ENCODE assay signal across 9 cellular contexts in the genomic region with DNA sequence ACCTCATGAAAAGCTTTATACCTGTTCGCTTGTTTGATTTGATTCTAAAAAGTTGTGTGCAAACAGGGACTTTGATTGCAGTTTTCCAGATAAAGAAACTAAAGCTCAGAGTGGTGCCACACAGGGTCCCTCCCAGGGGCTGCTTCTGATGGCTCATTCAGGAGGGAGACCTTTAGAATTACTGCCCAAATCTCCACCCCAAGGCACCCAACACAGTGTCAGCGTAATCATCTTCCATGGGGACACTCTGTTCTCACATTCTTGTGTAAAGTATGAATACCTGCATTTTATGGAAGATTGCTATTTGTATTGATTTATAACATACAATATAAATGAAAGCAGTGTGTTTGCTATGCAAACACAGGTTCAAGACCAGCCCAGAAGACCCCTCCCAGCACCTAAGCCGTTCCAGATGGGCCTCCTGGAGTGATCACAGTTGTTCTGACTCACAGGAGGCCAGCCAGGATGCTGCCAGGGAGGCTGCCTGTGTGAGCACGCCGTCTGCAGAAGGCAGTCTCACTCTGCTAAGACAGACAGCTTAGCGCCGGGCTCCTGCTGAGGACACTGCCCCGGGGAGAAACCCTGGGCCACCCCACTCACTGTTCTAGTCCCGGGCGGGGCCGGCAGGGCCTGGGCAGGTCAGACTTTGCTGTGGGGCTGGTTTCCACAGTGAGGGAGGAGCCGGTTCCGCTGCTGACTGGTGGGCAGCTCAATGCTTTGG.
DNase-seq lines count a peak whose midpoint lies in the region; ATAC-seq and TF ChIP-seq lines count a peak whose summit lies in the region.
"Had no signal": no experiment of that assay in that cellular context is flagged by ENCODE, and none has a peak within 500 bp of the region (broad histone marks: within the 10 kb centered on the region; RNA-seq: fewer than 3 reads in every experiment).

No MANE protein-coding gene starts in this region.

- no peak for TF ChIP-seq POLR2A in sigmoid colon (IDR thresholded peaks at IDR 0.05)

- TF ChIP-seq EP300 in sigmoid colon (IDR thresholded peaks at IDR 0.05), result no peak

- 7 to 45% methylated on average over 13 of the region's 13 CpGs for WGBS in sigmoid colon, 2 donors

- H3K27me3 ChIP-seq in sigmoid colon, result peaks cover 0 to 7% (median 0%) of the 10 kb centered on the region in 3 donors

- intact Hi-C loops in sigmoid colon (cut with DNase I), result no loop called here

- peaks cover 0 to 23% (median 16%) of the 10 kb centered on the region in 4 donors for H3K4me1 ChIP-seq in sigmoid colon

- no peak for ATAC-seq in HG03196 (IDR thresholded peaks at IDR 0.05; ENCODE audit: unreplicated experiment)

- H3K9me3 ChIP-seq in sigmoid colon, result peaks cover 0 to 2% (median 0%) of the 10 kb centered on the region in 4 donors
- H3K9me3 ChIP-seq: neutrophil had no signal

- H3K4me3 ChIP-seq in sigmoid colon, result no peak overlapping the region

- peak; percentile 46 for DNase-seq in GM04503 (ENCODE audit: low read depth)
- DNase-seq in HPDE6-E6E7 (ENCODE audit: extremely low spot score), result peak; percentile 93
- peak; percentile 30 for DNase-seq in SK-N-DZ (ENCODE audit: low spot score)
- peak; percentile 67 for DNase-seq in glomerular visceral epithelial cell (ENCODE audit: extremely low spot score)
- DNase-seq in sigmoid colon, result no peak
- DNase-seq in NCI-H2029 (lab: John Stamatoyannopoulos, UW), result no peak
- no peak for DNase-seq in DMS114 treated with DMSO at 0.1 percent for 48 hours (lab: John Stamatoyannopoulos, UW; ENCODE audit: unreplicated experiment)

- H3K27ac ChIP-seq in sigmoid colon, result peak overlapping the region; percentile 15 to 51 (median 35)
- H3K27ac ChIP-seq: neutrophil had no signal

- no peak for TF ChIP-seq CTCF in sigmoid colon (IDR thresholded peaks at IDR 0.05)

- no peaks in the 10 kb centered on the region for H3K36me3 ChIP-seq in sigmoid colon
- H3K36me3 ChIP-seq: neutrophil had no signal

Comparison
In these comparisons a context has a peak if more than half of its experiments do, and no peak if none do; other contexts are left out.
1. DNase-seq: peak in GM04503 (single experiment), HPDE6-E6E7 (single experiment), SK-N-DZ (single experiment) and glomerular visceral epithelial cell (single experiment); none in sigmoid colon (single experiment), NCI-H2029 (single experiment) and DMS114 treated with DMSO at 0.1 percent for 48 hours (single experiment).